In the genomic region with DNA sequence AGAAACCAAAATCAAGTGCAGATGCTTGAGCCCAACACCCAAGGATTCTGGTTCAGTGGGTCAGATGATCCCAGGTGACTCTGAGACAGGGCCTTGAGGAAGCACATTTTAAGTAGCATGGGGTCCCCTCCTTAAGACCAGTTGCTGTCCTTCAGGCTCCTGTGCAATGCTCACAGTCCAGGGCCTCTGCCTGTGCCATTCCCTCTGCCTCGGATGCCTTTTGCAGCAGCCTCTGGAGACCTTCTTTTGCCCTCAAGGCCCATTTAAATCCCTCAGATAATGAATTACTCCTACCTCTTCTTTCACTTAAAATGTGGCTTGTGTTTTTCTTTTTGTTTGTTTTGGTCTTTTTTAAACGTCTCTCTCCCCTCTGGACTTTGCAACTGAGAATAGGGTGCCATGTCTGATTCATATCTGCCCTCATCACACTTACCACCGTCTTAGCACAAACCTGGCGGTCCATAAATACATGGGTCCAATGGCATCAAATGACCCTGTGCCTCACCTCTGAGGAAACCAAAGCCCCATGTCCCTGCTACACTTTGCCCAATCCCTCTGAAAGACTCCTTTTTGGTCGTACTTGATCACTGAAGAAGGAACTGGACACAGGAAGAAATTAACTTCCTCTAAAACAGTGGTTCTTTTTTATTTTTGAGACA, we compare ENCODE assay signal across 32 cellular contexts. TPM values are rescaled to one million over a fixed set of nuclear protein-coding genes. Genes with fewer than 3 reads are reported as not detected.
DNase-seq lines count a peak whose midpoint lies in the region; ATAC-seq, FAIRE-seq and TF ChIP-seq lines count a peak whose summit lies in the region.
"Had no signal": no experiment of that assay in that cellular context is flagged by ENCODE, and none has a peak within 500 bp of the region (broad histone marks: within the 10 kb centered on the region; RNA-seq: fewer than 3 reads in every experiment).

No MANE protein-coding gene starts in this region.

- no peak for ATAC-seq in GM12878
- ATAC-seq: foreskin keratinocyte, Right ventricle myocardium inferior had no signal

- H2BK15ac ChIP-seq in neuronal stem cell (ENCODE audit: low read length), result no peak overlapping the region

- no peak for FAIRE-seq in GM12878 (lab: Jason Lieb, UNC)
- FAIRE-seq: astrocyte, GM12891, kidney had no signal

- H3K79me2 ChIP-seq in mammary epithelial cell (ENCODE audit: insufficient read depth, low read length) (no peaks in the 10 kb centered on the region), GM12878 (ENCODE audit: control insufficient read depth, insufficient read depth, low read length) (no peaks in the 10 kb centered on the region)

- RAD21 ChIA-PET in GM12878 (lab: Charles Lee; ENCODE audit: unreplicated experiment), result interaction anchor here (1.1 to 2.8 kb wide), 11 partner anchors 12 to 241 kb away, joined by 3 to 52 read pairs (median 9); partner anchors contain the start of genes BOLA3 and STAMBP

- no peak overlapping the region for H3K27ac Mint-ChIP-seq in type B pancreatic cell
- no peak overlapping the region for H3K27ac Mint-ChIP-seq in activated naive CD4-positive, alpha-beta T cell treated with anti-CD3 and anti-CD28 coated beads, Interleukin-2, amount 10 ng/mL, durations not matched to agents 7 days and 5 days
- H3K27ac Mint-ChIP-seq: activated CD8-positive, alpha-beta T cell treated with anti-CD3 and anti-CD28 coated beads for 36 hours; activated naive CD8-positive, alpha-beta T cell; stimulated activated naive B cell treated with anti-CD40 and anti-IgM and Interleukin-4, amounts not matched to agents 10 μg/mL and 1 μg/mL and 100 μg/mL, for 72 hours had no signal

- TF ChIP-seq CTCF in mammary epithelial cell (conservative IDR thresholded peaks at IDR 0.05 in 1 of 2, IDR thresholded peaks at IDR 0.05 in 1 of 2; ENCODE audit: extremely low read depth in 1 of 2, insufficient read depth in 1 of 2, low read depth in 1 of 2, low read length in 2 of 2) (no peak), breast epithelium (IDR thresholded peaks at IDR 0.05) (no peak), GM12878 (IDR thresholded peaks at IDR 0.05 in 2 of 3, conservative IDR thresholded peaks at IDR 0.05 in 1 of 3; ENCODE audit: control insufficient read depth in 2 of 3, extremely low read depth in 1 of 3, insufficient read depth in 1 of 3, low read depth in 3 of 3, low read length in 3 of 3) (no peak), type B pancreatic cell (conservative IDR thresholded peaks at IDR 0.05) (no peak)

- H2BK120ac ChIP-seq in neuronal stem cell (ENCODE audit: low read depth, low read length), result no peak overlapping the region

- H3K18ac ChIP-seq in neuronal stem cell (ENCODE audit: low read length), result no peak overlapping the region

- BruUV-seq in mammary epithelial cell (replicated peaks; lab: Mats Ljungman, UMichigan) (no TSS peak), GM12878 (replicated peaks; lab: Mats Ljungman, UMichigan) (no TSS peak)

- no peaks in the 10 kb centered on the region for H3K36me3 Mint-ChIP-seq in type B pancreatic cell
- no peaks in the 10 kb centered on the region for H3K36me3 Mint-ChIP-seq in activated naive CD4-positive, alpha-beta T cell treated with anti-CD3 and anti-CD28 coated beads, Interleukin-2, amount 10 ng/mL, durations not matched to agents 7 days and 5 days
- H3K36me3 Mint-ChIP-seq: activated naive CD8-positive, alpha-beta T cell; naive thymus-derived CD4-positive, alpha-beta T cell; stimulated activated naive B cell treated with anti-CD40 and anti-IgM and Interleukin-4, amounts not matched to agents 10 μg/mL and 1 μg/mL and 100 μg/mL, for 72 hours had no signal

- no peak overlapping the region for H3K4ac ChIP-seq in neuronal stem cell (ENCODE audit: low read length)

- H3K27me3 Mint-ChIP-seq in type B pancreatic cell, result peaks cover 3% of the 10 kb centered on the region
- peaks cover 11% of the 10 kb centered on the region for H3K27me3 Mint-ChIP-seq in activated naive CD4-positive, alpha-beta T cell treated with anti-CD3 and anti-CD28 coated beads, Interleukin-2, amount 10 ng/mL, durations not matched to agents 7 days and 5 days
- H3K27me3 Mint-ChIP-seq: activated CD8-positive, alpha-beta T cell treated with anti-CD3 and anti-CD28 coated beads for 36 hours; activated naive CD8-positive, alpha-beta T cell had no signal

- no peak overlapping the region for H4K8ac ChIP-seq in neuronal stem cell (ENCODE audit: low read depth, low read length)

- H2BK5ac ChIP-seq in neuronal stem cell (ENCODE audit: low read length), result no peak overlapping the region

- SMC1A ChIA-PET in GM12878 (lab: Charles Lee; ENCODE audit: uncharacterized antibody, unreplicated experiment), result interaction anchor here (0.5 to 5.0 kb wide), 21 partner anchors 8 to 292 kb away, joined by 3 to 45 read pairs (median 5); partner anchors contain the start of genes BOLA3 and MTHFD2

- intact Hi-C loops in mammary epithelial cell (cut with micrococcal nuclease), result loop anchor here (5.0 kb wide), 1 partner anchor 355 kb away; no protein-coding TSS in a partner anchor
- intact Hi-C loops in breast epithelium (cut with DNase I; ENCODE audit: low total_unique reads), result no loop called here
- intact Hi-C loops in GM12878 (cut with micrococcal nuclease; ENCODE audit: unreplicated experiment), result loop anchor here (5.0 kb wide), 3 partner anchors 175 to 240 kb away; partner anchors contain the start of gene BOLA3

- no peak overlapping the region for H3K4me3 Mint-ChIP-seq in type B pancreatic cell
- no peak overlapping the region for H3K4me3 Mint-ChIP-seq in activated naive CD4-positive, alpha-beta T cell treated with anti-CD3 and anti-CD28 coated beads, Interleukin-2, amount 10 ng/mL, durations not matched to agents 7 days and 5 days
- H3K4me3 Mint-ChIP-seq: activated CD8-positive, alpha-beta T cell treated with anti-CD3 and anti-CD28 coated beads for 36 hours; activated naive CD8-positive, alpha-beta T cell; naive thymus-derived CD4-positive, alpha-beta T cell; stimulated activated naive B cell treated with anti-CD40 and anti-IgM and Interleukin-4, amounts not matched to agents 10 μg/mL and 1 μg/mL and 100 μg/mL, for 72 hours had no signal

- no peaks in the 10 kb centered on the region for H3K79me1 ChIP-seq in neuronal stem cell (ENCODE audit: low read depth, low read length)

- H3K9ac ChIP-seq in mammary epithelial cell (ENCODE audit: insufficient read depth, low read length) (no peak overlapping the region), GM12878 (ENCODE audit: control insufficient read depth, insufficient read depth, low read length) (no peak overlapping the region), neuronal stem cell (ENCODE audit: low read depth, low read length, poor library complexity) (no peak overlapping the region)

- no peak overlapping the region for H2BK12ac ChIP-seq in neuronal stem cell (ENCODE audit: low read length)

- no peak overlapping the region for H3K14ac ChIP-seq in neuronal stem cell (ENCODE audit: low read length)

- H3K23ac ChIP-seq in neuronal stem cell (ENCODE audit: low read depth, low read length, poor library complexity), result no peak overlapping the region

- WGBS in mammary epithelial cell (ENCODE audit: low coverage, missing lambda C conversion rate), result 83% methylated on average over 5 of the region's 5 CpGs
- 41% methylated on average over 5 of the region's 5 CpGs for WGBS in GM12878 (ENCODE audit: insufficient coverage, insufficient replicate concordance, low lambda C conversion rate, missing lambda C conversion rate)
- WGBS in neuronal stem cell (ENCODE audit: extremely low coverage in 2 of 2, insufficient read length in 2 of 2, insufficient replicate concordance in 1 of 2), 2 donors, result no CpG with 5 or more reads among the region's 5 CpGs

- TF ChIP-seq EP300 in GM12878 (IDR thresholded peaks at IDR 0.05; ENCODE audit: borderline replicate concordance in 1 of 2, control insufficient read depth in 1 of 2, low read depth in 2 of 2, low read length in 2 of 2), result no peak

- H3K27ac ChIP-seq in mammary epithelial cell (ENCODE audit: insufficient read depth, low read depth, low read length) (no peak overlapping the region), breast epithelium (no peak overlapping the region), GM12878 (ENCODE audit: control insufficient read depth, insufficient read depth) (no peak overlapping the region), neuronal stem cell (replicated peaks; ENCODE audit: low read length) (no peak overlapping the region)
- H3K27ac ChIP-seq: foreskin keratinocyte, heart right ventricle, PC-9, thoracic aorta had no signal

- H3K4me1 ChIP-seq in mammary epithelial cell (ENCODE audit: insufficient read depth, low read length) (no peaks in the 10 kb centered on the region), breast epithelium (no peaks in the 10 kb centered on the region), GM12878 (ENCODE audit: control insufficient read depth, insufficient read depth, low read length) (no peaks in the 10 kb centered on the region), neuronal stem cell (ENCODE audit: control insufficient read depth in 2 of 2, insufficient read depth in 1 of 2, low read depth in 1 of 2, low read length in 2 of 2) (no peaks in the 10 kb centered on the region)
- H3K4me1 ChIP-seq: foreskin keratinocyte had no signal

- H3K4me3 ChIP-seq in mammary epithelial cell (replicated peaks in 1 of 3; ENCODE audit: insufficient read depth in 1 of 3, low read depth in 2 of 3, low read length in 3 of 3), result no peak overlapping the region
- no peak overlapping the region for H3K4me3 ChIP-seq in breast epithelium
- no peak overlapping the region for H3K4me3 ChIP-seq in GM12878
- H3K4me3 ChIP-seq in neuronal stem cell (ENCODE audit: low read length in 2 of 2), result no peak overlapping the region
- H3K4me3 ChIP-seq: esophagus squamous epithelium, heart right ventricle, PC-9, thoracic aorta had no signal

- H2AFZ ChIP-seq in mammary epithelial cell (ENCODE audit: low read depth, low read length) (peak overlapping the region; percentile 13), GM12878 (ENCODE audit: control insufficient read depth, low read depth, low read length) (peak overlapping the region; percentile 63; the same call in 1 of the 2 replicates), neuronal stem cell (ENCODE audit: low read length) (peak overlapping the region; percentile 66)
- H2AFZ ChIP-seq: PC-9 had no signal

- no peak for DNase-seq in mammary epithelial cell
- no peak for DNase-seq in breast epithelium (ENCODE audit: low spot score in 2 of 2)
- DNase-seq in GM12878 (ENCODE audit: low read depth, low spot score), result no peak
- no peak for DNase-seq in neuronal stem cell (ENCODE audit: low spot score)
- peak; percentile 22 for DNase-seq in type B pancreatic cell (ENCODE audit: extremely low spot score, unreplicated experiment)
- no peak for DNase-seq in activated naive CD4-positive, alpha-beta T cell treated with anti-CD3 and anti-CD28 coated beads, Interleukin-2, amount 10 ng/mL, durations not matched to agents 7 days and 5 days
- no peak for DNase-seq in DMS114 treated with DMSO at 0.1 percent for 48 hours (lab: John Stamatoyannopoulos, UW; ENCODE audit: unreplicated experiment)
- DNase-seq in occipital lobe (lab: John Stamatoyannopoulos, UW), result no peak
- DNase-seq: activated CD8-positive, alpha-beta T cell treated with anti-CD3 and anti-CD28 coated beads for 36 hours; central memory CD4-positive, alpha-beta T cell; dermis blood vessel endothelial cell; DMS 273 treated with DMSO at 0.1 percent for 48 hours; esophagus squamous epithelium; foreskin keratinocyte; H7; heart right ventricle; kidney; left ventricle myocardium superior; midbrain; naive thymus-derived CD4-positive, alpha-beta T cell; NCI-H1105; NCI-H524 treated with DMSO at 0.1 percent for 48 hours; NK-92 treated with Interleukin-12 subunit alpha and Interleukin-12 subunit beta, amount 100 ng/mL, for 24 hours; stimulated activated naive B cell treated with anti-CD40 and anti-IgM and Interleukin-4, amounts not matched to agents 10 μg/mL and 1 μg/mL and 100 μg/mL, for 72 hours had no signal

- H4K20me1 ChIP-seq in mammary epithelial cell (ENCODE audit: insufficient read depth, low read length) (no peaks in the 10 kb centered on the region), GM12878 (ENCODE audit: control insufficient read depth, insufficient read depth) (no peaks in the 10 kb centered on the region)

- no peak overlapping the region for H2AK5ac ChIP-seq in neuronal stem cell (ENCODE audit: low read depth, low read length)

- no peaks in the 10 kb centered on the region for H3K9me3 ChIP-seq in mammary epithelial cell (replicated peaks; ENCODE audit: insufficient read depth, low read length)
- no peaks in the 10 kb centered on the region for H3K9me3 ChIP-seq in breast epithelium
- H3K9me3 ChIP-seq in GM12878 (replicated peaks; ENCODE audit: control insufficient read depth, insufficient read depth, low read length), result no peaks in the 10 kb centered on the region
- H3K9me3 ChIP-seq in neuronal stem cell (replicated peaks in 1 of 2; ENCODE audit: control insufficient read depth in 2 of 2, insufficient read depth in 1 of 2, low read depth in 1 of 2, low read length in 2 of 2), result no peaks in the 10 kb centered on the region
- H3K9me3 ChIP-seq: esophagus squamous epithelium, heart right ventricle, thoracic aorta had no signal

- POLR2A ChIA-PET in GM12878 (lab: Charles Lee), result interaction anchor here (1.2 kb wide), 1 partner anchor 81 kb away, joined by 4 read pairs; no protein-coding TSS in a partner anchor

- H3K36me3 ChIP-seq in mammary epithelial cell (ENCODE audit: insufficient read depth, low read length) (no peaks in the 10 kb centered on the region), breast epithelium (no peaks in the 10 kb centered on the region), GM12878 (ENCODE audit: control insufficient read depth in 2 of 2, insufficient read depth in 2 of 2, low read length in 1 of 2) (no peaks in the 10 kb centered on the region), neuronal stem cell (replicated peaks in 1 of 2; ENCODE audit: control insufficient read depth in 2 of 2, insufficient read depth in 2 of 2, low read length in 2 of 2) (no peaks in the 10 kb centered on the region)
- H3K36me3 ChIP-seq: esophagus squamous epithelium, heart right ventricle had no signal

- no peaks in the 10 kb centered on the region for H3K9me3 Mint-ChIP-seq in type B pancreatic cell
- H3K9me3 Mint-ChIP-seq in activated naive CD4-positive, alpha-beta T cell treated with anti-CD3 and anti-CD28 coated beads, Interleukin-2, amount 10 ng/mL, durations not matched to agents 7 days and 5 days, result no peaks in the 10 kb centered on the region
- H3K9me3 Mint-ChIP-seq: activated CD8-positive, alpha-beta T cell treated with anti-CD3 and anti-CD28 coated beads for 36 hours; naive thymus-derived CD4-positive, alpha-beta T cell; stimulated activated naive B cell treated with anti-CD40 and anti-IgM and Interleukin-4, amounts not matched to agents 10 μg/mL and 1 μg/mL and 100 μg/mL, for 72 hours had no signal

- CTCF ChIA-PET in mammary epithelial cell (lab: Charles Lee; ENCODE audit: low non-redundant PET), result no interaction called here
- CTCF ChIA-PET in GM12878 (lab: Yijun Ruan, JAX), result interaction anchor here (1.1 to 5.4 kb wide), 17 partner anchors 8 to 342 kb away, joined by 3 to 78 read pairs (median 8); partner anchors contain the start of gene BOLA3
- CTCF ChIA-PET in activated naive CD4-positive, alpha-beta T cell treated with anti-CD3 and anti-CD28 coated beads, Interleukin-2, amount 10 ng/mL, durations not matched to agents 7 days and 5 days (lab: Charles Lee), result interaction anchor here (0.6 to 4.2 kb wide), 9 partner anchors 7 to 428 kb away, joined by 3 to 37 read pairs (median 12); partner anchors contain the start of genes BOLA3 and STAMBP

- dilution Hi-C loops in mammary epithelial cell (cut with HindIII; ENCODE audit: low sequenced_read_pairs), result no loop called here

- no peaks in the 10 kb centered on the region for H3K27me3 ChIP-seq in mammary epithelial cell (ENCODE audit: insufficient read depth, low read length)
- no peaks in the 10 kb centered on the region for H3K27me3 ChIP-seq in breast epithelium
- no peaks in the 10 kb centered on the region; a peak in 1 of 4 replicates for H3K27me3 ChIP-seq in GM12878 (replicated peaks in 1 of 2; ENCODE audit: control insufficient read depth in 2 of 2, insufficient read depth in 2 of 2, low read length in 1 of 2)
- no peaks in the 10 kb centered on the region for H3K27me3 ChIP-seq in neuronal stem cell (ENCODE audit: control insufficient read depth in 3 of 3, insufficient read depth in 3 of 3, low read depth in 1 of 3, low read length in 3 of 3)
- H3K27me3 ChIP-seq: esophagus squamous epithelium, foreskin keratinocyte had no signal

- no peak for TF ChIP-seq RAD21 in GM12878 (IDR thresholded peaks at IDR 0.05; ENCODE audit: insufficient read depth, low read depth, low read length)

- in situ Hi-C loops in mammary epithelial cell (cut with MboI; ENCODE audit: low sequenced_read_pairs in 2 of 2), result no loop called here
- in situ Hi-C loops in GM12878 (cut with MboI), result no loop called here

- TF ChIP-seq POLR2A in breast epithelium (IDR thresholded peaks at IDR 0.05) (no peak), GM12878 (IDR thresholded peaks at IDR 0.05; ENCODE audit: low read depth, low read length) (no peak)

- no peaks in the 10 kb centered on the region for H3K4me1 Mint-ChIP-seq in type B pancreatic cell (ENCODE audit: unreplicated experiment)
- H3K4me1 Mint-ChIP-seq in activated naive CD4-positive, alpha-beta T cell treated with anti-CD3 and anti-CD28 coated beads, Interleukin-2, amount 10 ng/mL, durations not matched to agents 7 days and 5 days, result peaks cover 6% of the 10 kb centered on the region

- H4K91ac ChIP-seq in neuronal stem cell (ENCODE audit: low read depth, low read length, poor library complexity), result no peak overlapping the region

- H3K4me2 ChIP-seq in mammary epithelial cell (ENCODE audit: insufficient read depth, low read depth, low read length) (no peak overlapping the region), GM12878 (ENCODE audit: control insufficient read depth, insufficient read depth) (no peak overlapping the region), neuronal stem cell (ENCODE audit: insufficient read depth, low read length, poor library complexity, severe bottlenecking) (no peak overlapping the region)
- H3K4me2 ChIP-seq: PC-9 had no signal

RNA-seq across cellular contexts. Expression of gene ACTG2, which starts 14.2 kb away (rescaled TPM):
- total RNA-seq in mammary epithelial cell (100 to 1,000 TPM in 1 of 2 donors, 1 to 10 TPM in 1; 2.2 to 365 TPM), breast epithelium (100 to 1,000 TPM in 1 of 3 donors, 10 to 100 TPM in 1, 1 to 10 TPM in 1; 3.8 to 108 (median 54.6) TPM), GM12878 (2014; rRNA removed) (not detected in 2 replicates), GM12878 (2014; rRNA removed; fragmentation: Illumina TruSeq; extraction: Trizol) (not detected in 2 replicates), GM12878 (2021) (0.51 and 0.97 TPM in 2 replicates), type B pancreatic cell (ENCODE audit: low replicate concordance) (4.2 and 13.7 TPM in 2 replicates), occipital lobe (0.62 TPM)
- polyA plus RNA-seq in mammary epithelial cell (1.0 TPM), GM12878 (2011; rRNA removed) (0.12 TPM in 1 of 2 replicates, not detected in the other), GM12878 (2014; fragmentation: Illumina TruSeq; extraction: Trizol) (not detected in 2 replicates), GM12878 (2014; fragmentation: Nextera tagmentation; extraction: Ambion mirVana) (not detected), GM12878 (2014; rRNA removed) (0.06 TPM in 1 of 2 replicates, not detected in the other), GM12878 (2016; fragmentation: Nextera tagmentation; extraction: Ambion mirVana) (not detected)
- not detected for polyA minus RNA-seq in mammary epithelial cell
- total RNA-seq in GM12878 (2013; cell fraction: nucleolus; rRNA removed), result not detected in 2 replicates
- not detected for polyA plus RNA-seq in GM12878 (2011; ENCODE audit: low read depth)
- 0.06 and 0.15 TPM in 2 replicates for polyA plus RNA-seq in GM12878 (2011; cell fraction: cytosol; rRNA removed)
- not detected in 2 replicates for polyA plus RNA-seq in GM12878 (2011; cell fraction: nucleus; rRNA removed)
- polyA plus RNA-seq in GM12878 (2012), result not detected in 2 replicates
- polyA minus RNA-seq in GM12878 (2011; rRNA and poly(A)+ RNA removed), result not detected in 2 replicates
- not detected in 2 replicates for polyA minus RNA-seq in GM12878 (2011; cell fraction: cytosol; rRNA and poly(A)+ RNA removed)
- polyA minus RNA-seq in GM12878 (2011; cell fraction: nucleus; rRNA and poly(A)+ RNA removed), result not detected in 2 replicates
- 0.77 TPM for polyA plus RNA-seq in neuronal stem cell (2013, experiment 1 of 2)
- 0.73 TPM for polyA plus RNA-seq in neuronal stem cell (2013, experiment 2 of 2)
- total RNA-seq: dermis blood vessel endothelial cell; HT1080; naive thymus-derived CD4-positive, alpha-beta T cell; PC-9; T-helper 2 cell treated with Interferon-gamma antibody and Interleukin-4, amounts not matched to agents 100 ng/mL and 5 ng/mL, for 36 hours had no signal
- polyA plus RNA-seq: naive thymus-derived CD4-positive, alpha-beta T cell had no signal

RNA-seq across cellular contexts. Expression of gene DGUOK, which starts 19.7 kb away (rescaled TPM):
- 10 to 100 TPM; 56.3 to 78.2 TPM for total RNA-seq in mammary epithelial cell
- polyA plus RNA-seq in mammary epithelial cell, result 96.6 TPM
- 80.2 TPM for polyA minus RNA-seq in mammary epithelial cell
- total RNA-seq in breast epithelium, result 10 to 100 TPM; 35.4 to 45.7 (median 42.3) TPM
- 26.2 and 27.7 TPM in 2 replicates for total RNA-seq in GM12878 (2013; cell fraction: nucleolus; rRNA removed)
- 64.4 and 68.4 TPM in 2 replicates for total RNA-seq in GM12878 (2014; rRNA removed)
- 64.7 and 68.7 TPM in 2 replicates for total RNA-seq in GM12878 (2014; rRNA removed; fragmentation: Illumina TruSeq; extraction: Trizol)
- total RNA-seq in GM12878 (2021), result 69.2 and 74.2 TPM in 2 replicates
- polyA plus RNA-seq in GM12878 (2011; ENCODE audit: low read depth), result 110 TPM
- polyA plus RNA-seq in GM12878 (2011; rRNA removed), result 86.6 and 100 TPM in 2 replicates
- polyA plus RNA-seq in GM12878 (2011; cell fraction: cytosol; rRNA removed), result 96.8 and 103 TPM in 2 replicates
- 55.5 and 77.9 TPM in 2 replicates for polyA plus RNA-seq in GM12878 (2011; cell fraction: nucleus; rRNA removed)
- 84.5 and 96.5 TPM in 2 replicates for polyA plus RNA-seq in GM12878 (2012)
- 84.7 and 89.8 TPM in 2 replicates for polyA plus RNA-seq in GM12878 (2014; fragmentation: Illumina TruSeq; extraction: Trizol)
- polyA plus RNA-seq in GM12878 (2014; fragmentation: Nextera tagmentation; extraction: Ambion mirVana), result 100 to 1,000 TPM; 175 to 234 TPM
- 84.3 and 93.0 TPM in 2 replicates for polyA plus RNA-seq in GM12878 (2014; rRNA removed)
- 100 to 1,000 TPM; 147 to 156 TPM for polyA plus RNA-seq in GM12878 (2016; fragmentation: Nextera tagmentation; extraction: Ambion mirVana)
- polyA minus RNA-seq in GM12878 (2011; rRNA and poly(A)+ RNA removed), result 20.6 and 38.0 TPM in 2 replicates
- polyA minus RNA-seq in GM12878 (2011; cell fraction: cytosol; rRNA and poly(A)+ RNA removed), result 8.4 and 14.6 TPM in 2 replicates
- 16.9 and 26.9 TPM in 2 replicates for polyA minus RNA-seq in GM12878 (2011; cell fraction: nucleus; rRNA and poly(A)+ RNA removed)
- polyA plus RNA-seq in neuronal stem cell (2013, experiment 1 of 2), result 175 TPM
- 176 TPM for polyA plus RNA-seq in neuronal stem cell (2013, experiment 2 of 2)
- total RNA-seq in type B pancreatic cell (ENCODE audit: low replicate concordance), result 59.3 and 73.4 TPM in 2 replicates
- 45.7 TPM for total RNA-seq in occipital lobe

Comparison
In these comparisons a context has a peak if more than half of its experiments do, and no peak if none do; other contexts are left out.
1. H2AFZ ChIP-seq: peak in every context shown above with its lines; median percentile 66 in neuronal stem cell; 63 in GM12878; 13 in mammary epithelial cell.